In genomic region chr16:68374251-68374805, GRCh38 we compare ENCODE assay signal across 28 cellular contexts.
DNase-seq lines count a peak whose midpoint lies in the region; ATAC-seq and TF ChIP-seq lines count a peak whose summit lies in the region.
"Had no signal": no experiment of that assay in that cellular context is flagged by ENCODE, and none has a peak within 500 bp of the region (broad histone marks: within the 10 kb centered on the region; RNA-seq: fewer than 3 reads in every experiment).

No MANE protein-coding gene starts in this region.

- BruUV-seq in Calu3 (replicated peaks; lab: Mats Ljungman, UMichigan) = no TSS peak

- H3K9me3 Mint-ChIP-seq in chondrocyte (ENCODE audit: low read depth) (no peaks in the 10 kb centered on the region), Calu3 (ENCODE audit: low read depth, unreplicated experiment) (no peaks in the 10 kb centered on the region)
- H3K9me3 Mint-ChIP-seq: activated CD4-positive, alpha-beta T cell treated with anti-CD3 and anti-CD28 coated beads, Interleukin-2, amount 10 ng/mL, durations not matched to agents 24 days and 14 days; activated naive CD4-positive, alpha-beta T cell treated with anti-CD3 and anti-CD28 coated beads, Interleukin-2, amount 50 U/mL, for 24 hours; activated T-helper 2 cell treated with anti-CD3 and anti-CD28 coated beads, Interferon-gamma antibody, Interleukin-2, Interleukin-4, amounts not matched to agents 10 μg/mL and 5 μg/mL and 100 μg/mL, durations not matched to agents 14 hours and 24 hours and 36 hours; endodermal cell; natural killer cell; stimulated activated naive B cell treated with anti-CD40 and anti-IgM and Interleukin-4, amounts not matched to agents 10 μg/mL and 1 μg/mL and 100 μg/mL, for 72 hours; type B pancreatic cell had no signal

- peak; percentile 86 for DNase-seq in G401 (ENCODE audit: low spot score)
- DNase-seq in T-helper 17 cell = no peak
- DNase-seq in chondrocyte (ENCODE audit: low spot score) = peak; percentile 74
- DNase-seq in occipital lobe (lab: John Stamatoyannopoulos, UW) = peak; percentile 70
- DNase-seq in Calu3 = no peak
- no peak for DNase-seq in DMS153 (lab: John Stamatoyannopoulos, UW)
- DNase-seq: activated CD4-positive, alpha-beta T cell treated with anti-CD3 and anti-CD28 coated beads, Interleukin-2, amount 10 ng/mL, durations not matched to agents 24 days and 14 days; activated CD8-positive, alpha-beta memory T cell treated with anti-CD3 and anti-CD28 coated beads for 24 hours; activated T-cell treated with anti-CD3 and anti-CD28 coated beads for 4 hours; cortex of kidney; DMS79 treated with DMSO at 0.1 percent for 48 hours; endodermal cell; foreskin fibroblast; HCEC 1CT; natural killer cell; NCI-H1048; NCI-H1694 treated with DMSO at 0.1 percent for 48 hours; NCI-H526; stimulated activated naive B cell treated with anti-CD40 and anti-IgM and Interleukin-4, amounts not matched to agents 10 μg/mL and 1 μg/mL and 100 μg/mL, for 72 hours; T1000 had no signal

- TF ChIP-seq CTCF in chondrocyte (IDR thresholded peaks at IDR 0.05) (no peak), Calu3 (IDR thresholded peaks at IDR 0.05; ENCODE audit: unreplicated experiment) (no peak)

- H3K4me3 Mint-ChIP-seq in T-helper 17 cell (no peak overlapping the region), chondrocyte (ENCODE audit: unreplicated experiment) (no peak overlapping the region), Calu3 (ENCODE audit: low read depth, unreplicated experiment) (no peak overlapping the region)
- H3K4me3 Mint-ChIP-seq: activated CD4-positive, alpha-beta T cell treated with anti-CD3 and anti-CD28 coated beads, Interleukin-2, amount 10 ng/mL, durations not matched to agents 24 days and 14 days; activated naive CD4-positive, alpha-beta T cell treated with anti-CD3 and anti-CD28 coated beads, Interleukin-2, amount 50 U/mL, for 24 hours; endodermal cell; natural killer cell; stimulated activated naive B cell treated with anti-CD40 and anti-IgM and Interleukin-4, amounts not matched to agents 10 μg/mL and 1 μg/mL and 100 μg/mL, for 72 hours; type B pancreatic cell had no signal

- H3K27ac Mint-ChIP-seq in T-helper 17 cell = peak overlapping the region; percentile 75
- no peak overlapping the region for H3K27ac Mint-ChIP-seq in chondrocyte (ENCODE audit: unreplicated experiment)
- H3K27ac Mint-ChIP-seq in Calu3 (ENCODE audit: unreplicated experiment) = no peak overlapping the region
- H3K27ac Mint-ChIP-seq: activated CD4-positive, alpha-beta T cell treated with anti-CD3 and anti-CD28 coated beads, Interleukin-2, amount 10 ng/mL, durations not matched to agents 24 days and 14 days; activated T-helper 2 cell treated with anti-CD3 and anti-CD28 coated beads, Interferon-gamma antibody, Interleukin-2, Interleukin-4, amounts not matched to agents 10 μg/mL and 5 μg/mL and 100 μg/mL, durations not matched to agents 14 hours and 24 hours and 36 hours; endodermal cell; natural killer cell; type B pancreatic cell had no signal

- intact Hi-C loops in Calu3 (cut with micrococcal nuclease; ENCODE audit: unreplicated experiment) = no loop called here

- H3K9me3 ChIP-seq in T-helper 17 cell (ENCODE audit: control insufficient read depth, low read length, poor library complexity, severe bottlenecking) = no peaks in the 10 kb centered on the region
- H3K9me3 ChIP-seq: BLaER1 treated with 17β-estradiol and CSF1 and Interleukin-3, amounts not matched to agents 10 nM and 100 nM; heart left ventricle; mucosa of descending colon had no signal

- CTCF ChIA-PET in Calu3 (lab: Charles Lee) = no interaction called here

- in situ Hi-C loops in G401 (cut with HindIII; ENCODE audit: low sequenced_read_pairs) = no loop called here

- ATAC-seq in T-helper 17 cell (no peak), HG02678 (IDR thresholded peaks at IDR 0.05; ENCODE audit: unreplicated experiment) (no peak)
- ATAC-seq: esophagus mucosa; heart left ventricle; mucosa of descending colon; natural killer cell; stimulated activated naive B cell treated with anti-CD40 and anti-IgM and Interleukin-4, amounts not matched to agents 10 μg/mL and 1 μg/mL and 100 μg/mL, for 72 hours had no signal

- H3K27me3 Mint-ChIP-seq in T-helper 17 cell (no peaks in the 10 kb centered on the region), chondrocyte (ENCODE audit: low read depth) (peaks cover 5% of the 10 kb centered on the region), Calu3 (ENCODE audit: unreplicated experiment) (peaks cover 51% of the 10 kb centered on the region)
- H3K27me3 Mint-ChIP-seq: activated naive CD4-positive, alpha-beta T cell treated with anti-CD3 and anti-CD28 coated beads, Interleukin-2, amount 50 U/mL, for 24 hours; type B pancreatic cell had no signal

- peaks cover 17% of the 10 kb centered on the region for H3K4me1 Mint-ChIP-seq in T-helper 17 cell
- H3K4me1 Mint-ChIP-seq in chondrocyte (ENCODE audit: low read depth) = no peaks in the 10 kb centered on the region
- no peaks in the 10 kb centered on the region for H3K4me1 Mint-ChIP-seq in Calu3 (ENCODE audit: low read depth, unreplicated experiment)

- no peaks in the 10 kb centered on the region for H3K36me3 Mint-ChIP-seq in T-helper 17 cell (ENCODE audit: low read depth)
- H3K36me3 Mint-ChIP-seq in chondrocyte (ENCODE audit: low read depth) = no peaks in the 10 kb centered on the region
- H3K36me3 Mint-ChIP-seq in Calu3 (ENCODE audit: insufficient read depth, unreplicated experiment) = peaks cover 4% of the 10 kb centered on the region
- H3K36me3 Mint-ChIP-seq: activated naive CD4-positive, alpha-beta T cell treated with anti-CD3 and anti-CD28 coated beads, Interleukin-2, amount 50 U/mL, for 24 hours; natural killer cell; stimulated activated naive B cell treated with anti-CD40 and anti-IgM and Interleukin-4, amounts not matched to agents 10 μg/mL and 1 μg/mL and 100 μg/mL, for 72 hours; type B pancreatic cell had no signal

Comparison
In these comparisons a context has a peak if more than half of its experiments do, and no peak if none do; other contexts are left out.
1. DNase-seq: peak in G401 (single experiment), chondrocyte (single experiment) and occipital lobe (single experiment); none in T-helper 17 cell (0 of 3), Calu3 (single experiment) and DMS153 (single experiment).